In genomic region chr19:11455233-11455554, GRCh38 we compare ENCODE assay signal across 12 cellular contexts. TPM values are rescaled to one million over a fixed set of nuclear protein-coding genes. Genes with fewer than 3 reads are reported as not detected.
DNase-seq lines count a peak whose midpoint lies in the region; ATAC-seq, FAIRE-seq and TF ChIP-seq lines count a peak whose summit lies in the region.
"Not testable (repeated sequence)": the region's sequence is repeated elsewhere in the genome, so short reads cannot be mapped to it uniquely, and the experiment has no call there.
"Had no signal": no experiment of that assay in that cellular context is flagged by ENCODE, and none has a peak within 500 bp of the region (broad histone marks: within the 10 kb centered on the region; RNA-seq: fewer than 3 reads in every experiment).

No MANE protein-coding gene starts in this region.

- peaks cover 0 to 47% of the 10 kb centered on the region in 2 experiments; a peak in 3 of 5 replicates for H3K4me1 ChIP-seq in K562 (replicated peaks in 1 of 2; ENCODE audit: control insufficient read depth in 2 of 2, insufficient read depth in 2 of 2, low read length in 2 of 2)

- in situ Hi-C loops in K562 (cut with MboI): not testable (repeated sequence)

- H3K4me2 ChIP-seq in K562 (ENCODE audit: insufficient read depth, low read length): not testable (repeated sequence)

- not testable (repeated sequence) for TF ChIP-seq EP300 in K562 (IDR thresholded peaks at IDR 0.05; ENCODE audit: low read length)

- not testable (repeated sequence) for FAIRE-seq in K562 (lab: Jason Lieb, UNC)

- ATAC-seq in K562: not testable (repeated sequence)

- not testable (repeated sequence) for H4K20me1 ChIP-seq in K562 (replicated peaks; ENCODE audit: control insufficient read depth, insufficient read depth, low read length)

- peaks cover 38% of the 10 kb centered on the region for H3K9me3 Mint-ChIP-seq in glutamatergic neuron (ENCODE audit: unreplicated experiment)
- not testable (repeated sequence) for H3K9me3 Mint-ChIP-seq in nephron progenitor cell

- H3K4me3 ChIP-seq in K562: not testable (repeated sequence)

- not testable (repeated sequence) for H3K9me3 ChIP-seq in K562 (replicated peaks; ENCODE audit: control insufficient read depth, insufficient read depth, low read depth, low read length)

- POLR2A ChIA-PET in K562 (lab: Yijun Ruan, JAX): not testable (repeated sequence)

- H3K27me3 Mint-ChIP-seq in glutamatergic neuron (ENCODE audit: unreplicated experiment): peaks cover 24% of the 10 kb centered on the region
- H3K27me3 Mint-ChIP-seq in nephron progenitor cell (ENCODE audit: low read depth, poor library complexity): not testable (repeated sequence)

- not testable (repeated sequence) for H3K27me3 ChIP-seq in K562 (ENCODE audit: control insufficient read depth in 2 of 2, insufficient read depth in 2 of 2, low read length in 2 of 2)

- not testable (repeated sequence) for H3K79me2 ChIP-seq in K562 (ENCODE audit: control insufficient read depth, insufficient read depth, low read length)

- not testable (repeated sequence) for TF ChIP-seq CTCF in K562 (IDR thresholded peaks at IDR 0.05 in 2 of 3, conservative IDR thresholded peaks at IDR 0.05 in 1 of 3; ENCODE audit: insufficient read depth in 2 of 3, low read depth in 1 of 3, low read length in 3 of 3); glutamatergic neuron (IDR thresholded peaks at IDR 0.05; ENCODE audit: partially characterized antibody, unreplicated experiment); nephron progenitor cell (IDR thresholded peaks at IDR 0.05)

- H3K9me1 ChIP-seq in K562 (ENCODE audit: control insufficient read depth, insufficient read depth, low read length): not testable (repeated sequence)

- not testable (repeated sequence) for TF ChIP-seq POLR2A in K562 (conservative IDR thresholded peaks at IDR 0.05)

- not testable (repeated sequence) for H2AFZ ChIP-seq in K562 (ENCODE audit: low read depth, low read length)

- H3K36me3 Mint-ChIP-seq in glutamatergic neuron (ENCODE audit: unreplicated experiment); nephron progenitor cell (ENCODE audit: low read depth): not testable (repeated sequence)

- intact Hi-C loops in K562 (cut with micrococcal nuclease): not testable (repeated sequence)

- DNase-seq in K562 (ENCODE audit: extremely low read depth in 1 of 4, low spot score in 3 of 4); glutamatergic neuron; nephron progenitor cell: not testable (repeated sequence)

- not testable (repeated sequence) for BruUV-seq in K562 (replicated peaks; lab: Mats Ljungman, UMichigan)

- not testable (repeated sequence) for TF ChIP-seq RAD21 in K562 (CRISPR knock-in tag; conservative IDR thresholded peaks at IDR 0.05 in 1 of 2, IDR thresholded peaks at IDR 0.05 in 1 of 2)

- CTCF ChIA-PET in K562 (lab: Yijun Ruan, JAX; ENCODE audit: low intra/inter-chr PET ratio): interaction anchor here (0.6 kb wide), 1 partner anchor 49 kb away, joined by 4 read pairs; no protein-coding TSS in a partner anchor

- not testable (repeated sequence) for H3K27ac ChIP-seq in K562 (ENCODE audit: extremely low read depth, low read depth, low read length)

- H3K4me1 Mint-ChIP-seq in glutamatergic neuron (ENCODE audit: low read depth, unreplicated experiment) (peaks cover 24% of the 10 kb centered on the region), nephron progenitor cell (peaks cover 36% of the 10 kb centered on the region)

- WGBS in K562 (ENCODE audit: insufficient coverage, low coverage, missing lambda C conversion rate): 28% methylated on average over 6 of the region's 9 CpGs

- not testable (repeated sequence) for H3K27ac Mint-ChIP-seq in glutamatergic neuron (ENCODE audit: unreplicated experiment); nephron progenitor cell

- H3K9ac ChIP-seq in K562 (ENCODE audit: insufficient read depth in 1 of 2, low read depth in 2 of 2, low read length in 2 of 2): not testable (repeated sequence)

- H3K4me3 Mint-ChIP-seq in glutamatergic neuron (ENCODE audit: unreplicated experiment) (peak overlapping the region; percentile 52), nephron progenitor cell (peak overlapping the region; percentile 8)

- H3K36me3 ChIP-seq in K562 (ENCODE audit: control insufficient read depth, insufficient read depth, low read length): not testable (repeated sequence)

RNA-seq across cellular contexts. Expression of gene PRKCSH, which starts 19.8 kb away (rescaled TPM):
- total RNA-seq in K562 (2011; cell fraction: chromatin; rRNA removed; ENCODE audit: low replicate concordance): 161 and 438 TPM in 2 replicates
- total RNA-seq in K562 (2011; cell fraction: nucleolus; rRNA removed): 419 and 446 TPM in 2 replicates
- total RNA-seq in K562 (2011; cell fraction: nucleoplasm; rRNA removed): 236 and 271 TPM in 2 replicates
- total RNA-seq in K562 (2014; rRNA removed): 99.4 and 135 TPM in 2 replicates
- total RNA-seq in K562 (2014; rRNA removed; fragmentation: Illumina TruSeq; extraction: Trizol): 25.6 and 28.4 TPM in 2 replicates
- 48.1 and 52.1 TPM in 2 replicates for total RNA-seq in K562 (2015; rRNA removed; fragmentation: Illumina TruSeq; extraction: Trizol)
- total RNA-seq in K562 (2021): 297 and 303 TPM in 2 replicates
- 39.1 and 96.2 TPM in 2 replicates for polyA plus RNA-seq in K562 (2011; rRNA removed)
- 68.3 and 79.6 TPM in 2 replicates for polyA plus RNA-seq in K562 (2011; cell fraction: cytosol; rRNA removed)
- polyA plus RNA-seq in K562 (2011; cell fraction: nucleus; rRNA removed): 221 and 243 TPM in 2 replicates
- 242 and 451 TPM in 2 replicates for polyA plus RNA-seq in K562 (2012)
- polyA plus RNA-seq in K562 (2014; fragmentation: Illumina TruSeq; extraction: Trizol): 155 and 235 TPM in 2 replicates
- polyA plus RNA-seq in K562 (2014; fragmentation: Nextera tagmentation; extraction: Ambion mirVana): 1 to 10 TPM; 2.3 to 6.9 TPM
- 76.5 and 88.9 TPM in 2 replicates for polyA plus RNA-seq in K562 (2014; rRNA removed)
- 31.6 and 32.5 TPM in 2 replicates for polyA minus RNA-seq in K562 (2011; rRNA and poly(A)+ RNA removed)
- 147 and 227 TPM in 2 replicates for polyA minus RNA-seq in K562 (2011; cell fraction: cytosol; rRNA and poly(A)+ RNA removed)
- 56.5 and 75.8 TPM in 2 replicates for polyA minus RNA-seq in K562 (2011; cell fraction: nucleus; rRNA and poly(A)+ RNA removed)
- 276 TPM for total RNA-seq in glutamatergic neuron (ENCODE audit: unreplicated experiment)

RNA-seq across cellular contexts. Expression of gene ODAD3, which starts 20.3 kb away (rescaled TPM):
- 0.25 and 0.74 TPM in 2 replicates for total RNA-seq in K562 (2011; cell fraction: chromatin; rRNA removed; ENCODE audit: low replicate concordance)
- total RNA-seq in K562 (2011; cell fraction: nucleolus; rRNA removed): 0.26 and 1.2 TPM in 2 replicates
- total RNA-seq in K562 (2011; cell fraction: nucleoplasm; rRNA removed): 0.29 TPM in 1 of 2 replicates, not detected in the other
- total RNA-seq in K562 (2014; rRNA removed): 0.08 and 0.14 TPM in 2 replicates
- 0.11 TPM in 1 of 2 replicates, not detected in the other for total RNA-seq in K562 (2014; rRNA removed; fragmentation: Illumina TruSeq; extraction: Trizol)
- 0.08 TPM in 1 of 2 replicates, not detected in the other for total RNA-seq in K562 (2015; rRNA removed; fragmentation: Illumina TruSeq; extraction: Trizol)
- total RNA-seq in K562 (2021): 0.18 and 0.51 TPM in 2 replicates
- 0.19 TPM in 1 of 2 replicates, not detected in the other for polyA plus RNA-seq in K562 (2011; rRNA removed)
- polyA plus RNA-seq in K562 (2011; cell fraction: cytosol; rRNA removed): 0.12 TPM in 2 replicates
- 0.54 and 0.66 TPM in 2 replicates for polyA plus RNA-seq in K562 (2011; cell fraction: nucleus; rRNA removed)
- 0.16 and 0.19 TPM in 2 replicates for polyA plus RNA-seq in K562 (2012)
- 0.08 and 0.12 TPM in 2 replicates for polyA plus RNA-seq in K562 (2014; fragmentation: Illumina TruSeq; extraction: Trizol)
- polyA plus RNA-seq in K562 (2014; fragmentation: Nextera tagmentation; extraction: Ambion mirVana): under 1 TPM; 0.07 to 0.18 TPM
- polyA plus RNA-seq in K562 (2014; rRNA removed): 0.72 and 1.5 TPM in 2 replicates
- polyA minus RNA-seq in K562 (2011; rRNA and poly(A)+ RNA removed): not detected in 2 replicates
- not detected in 2 replicates for polyA minus RNA-seq in K562 (2011; cell fraction: cytosol; rRNA and poly(A)+ RNA removed)
- polyA minus RNA-seq in K562 (2011; cell fraction: nucleus; rRNA and poly(A)+ RNA removed): 0.13 and 0.22 TPM in 2 replicates
- 2.6 TPM for total RNA-seq in glutamatergic neuron (ENCODE audit: unreplicated experiment)
- total RNA-seq: CD4-positive, alpha-beta memory T cell; CD4-positive, CD25-positive, alpha-beta regulatory T cell; Daoy had no signal
- polyA plus RNA-seq: CD4-positive, alpha-beta memory T cell; CD4-positive, CD25-positive, alpha-beta regulatory T cell; CD8-positive, alpha-beta memory T cell had no signal

RNA-seq across cellular contexts. Expression of gene ELAVL3, which starts 25.7 kb away (rescaled TPM):
- total RNA-seq in K562 (2011; cell fraction: chromatin; rRNA removed; ENCODE audit: low replicate concordance): not detected in 2 replicates
- total RNA-seq in K562 (2011; cell fraction: nucleolus; rRNA removed): not detected in 2 replicates
- total RNA-seq in K562 (2011; cell fraction: nucleoplasm; rRNA removed): not detected in 2 replicates
- total RNA-seq in K562 (2014; rRNA removed) (0.16 TPM in 1 of 2 replicates, not detected in the other), K562 (2014; rRNA removed; fragmentation: Illumina TruSeq; extraction: Trizol) (not detected in 2 replicates), K562 (2015; rRNA removed; fragmentation: Illumina TruSeq; extraction: Trizol) (not detected in 2 replicates), K562 (2021) (not detected in 2 replicates), glutamatergic neuron (ENCODE audit: unreplicated experiment) (633 TPM)
- polyA plus RNA-seq in K562 (2011; rRNA removed) (not detected in 2 replicates), K562 (2014; fragmentation: Illumina TruSeq; extraction: Trizol) (not detected in 2 replicates), K562 (2014; fragmentation: Nextera tagmentation; extraction: Ambion mirVana) (not detected), K562 (2014; rRNA removed) (not detected in 2 replicates)
- not detected in 2 replicates for polyA plus RNA-seq in K562 (2011; cell fraction: cytosol; rRNA removed)
- polyA plus RNA-seq in K562 (2011; cell fraction: nucleus; rRNA removed): not detected in 2 replicates
- 0.01 TPM in 1 of 2 replicates, not detected in the other for polyA plus RNA-seq in K562 (2012)
- polyA minus RNA-seq in K562 (2011; rRNA and poly(A)+ RNA removed): not detected in 2 replicates
- polyA minus RNA-seq in K562 (2011; cell fraction: cytosol; rRNA and poly(A)+ RNA removed): not detected in 2 replicates
- not detected in 2 replicates for polyA minus RNA-seq in K562 (2011; cell fraction: nucleus; rRNA and poly(A)+ RNA removed)
- total RNA-seq: CD4-positive, alpha-beta memory T cell; CD4-positive, CD25-positive, alpha-beta regulatory T cell; CD8-positive, alpha-beta memory T cell; Daoy had no signal
- polyA plus RNA-seq: AG04450; CD14-positive monocyte; CD4-positive, alpha-beta memory T cell; CD4-positive, CD25-positive, alpha-beta regulatory T cell; CD8-positive, alpha-beta memory T cell had no signal

RNA-seq across cellular contexts. Expression of gene RGL3, which starts 36.1 kb away (rescaled TPM):
- 1.2 and 4.6 TPM in 2 replicates for total RNA-seq in K562 (2011; cell fraction: chromatin; rRNA removed; ENCODE audit: low replicate concordance)
- 1.3 and 1.5 TPM in 2 replicates for total RNA-seq in K562 (2011; cell fraction: nucleolus; rRNA removed)
- total RNA-seq in K562 (2011; cell fraction: nucleoplasm; rRNA removed): 0.38 and 2.1 TPM in 2 replicates
- 0.16 and 0.32 TPM in 2 replicates for total RNA-seq in K562 (2014; rRNA removed)
- total RNA-seq in K562 (2014; rRNA removed; fragmentation: Illumina TruSeq; extraction: Trizol): not detected in 2 replicates
- 0.11 TPM in 1 of 2 replicates, not detected in the other for total RNA-seq in K562 (2015; rRNA removed; fragmentation: Illumina TruSeq; extraction: Trizol)
- 0.40 and 0.58 TPM in 2 replicates for total RNA-seq in K562 (2021)
- 0.26 and 0.61 TPM in 2 replicates for polyA plus RNA-seq in K562 (2011; rRNA removed)
- 0.34 and 0.40 TPM in 2 replicates for polyA plus RNA-seq in K562 (2011; cell fraction: cytosol; rRNA removed)
- polyA plus RNA-seq in K562 (2011; cell fraction: nucleus; rRNA removed): 2.1 and 3.0 TPM in 2 replicates
- 0.52 and 1.4 TPM in 2 replicates for polyA plus RNA-seq in K562 (2012)
- polyA plus RNA-seq in K562 (2014; fragmentation: Illumina TruSeq; extraction: Trizol): 0.22 TPM in 2 replicates
- not detected for polyA plus RNA-seq in K562 (2014; fragmentation: Nextera tagmentation; extraction: Ambion mirVana)
- polyA plus RNA-seq in K562 (2014; rRNA removed): 0.09 and 0.12 TPM in 2 replicates
- 0.14 TPM in 1 of 2 replicates, not detected in the other for polyA minus RNA-seq in K562 (2011; rRNA and poly(A)+ RNA removed)
- polyA minus RNA-seq in K562 (2011; cell fraction: cytosol; rRNA and poly(A)+ RNA removed): 2.7 TPM in 1 of 2 replicates, not detected in the other
- 0.33 and 0.67 TPM in 2 replicates for polyA minus RNA-seq in K562 (2011; cell fraction: nucleus; rRNA and poly(A)+ RNA removed)
- 0.66 TPM for total RNA-seq in glutamatergic neuron (ENCODE audit: unreplicated experiment)
- total RNA-seq: A673; CD4-positive, alpha-beta memory T cell; CD4-positive, CD25-positive, alpha-beta regulatory T cell; CD8-positive, alpha-beta memory T cell; Daoy; G401; GM12878 had no signal
- polyA plus RNA-seq: CD14-positive monocyte; CD4-positive, alpha-beta memory T cell; CD4-positive, CD25-positive, alpha-beta regulatory T cell; CD8-positive, alpha-beta memory T cell; GM12878 had no signal

RNA-seq across cellular contexts. Expression of gene ZNF653, which starts 50.4 kb away (rescaled TPM):
- total RNA-seq in K562 (2011; cell fraction: chromatin; rRNA removed; ENCODE audit: low replicate concordance): 12.5 and 24.0 TPM in 2 replicates
- total RNA-seq in K562 (2011; cell fraction: nucleolus; rRNA removed): 22.4 and 24.2 TPM in 2 replicates
- total RNA-seq in K562 (2011; cell fraction: nucleoplasm; rRNA removed): 15.0 and 19.7 TPM in 2 replicates
- total RNA-seq in K562 (2014; rRNA removed): 3.9 and 7.1 TPM in 2 replicates
- 1.4 and 1.6 TPM in 2 replicates for total RNA-seq in K562 (2014; rRNA removed; fragmentation: Illumina TruSeq; extraction: Trizol)
- total RNA-seq in K562 (2015; rRNA removed; fragmentation: Illumina TruSeq; extraction: Trizol): 2.9 and 3.8 TPM in 2 replicates
- total RNA-seq in K562 (2021): 5.6 and 8.0 TPM in 2 replicates
- 7.0 and 7.8 TPM in 2 replicates for polyA plus RNA-seq in K562 (2011; rRNA removed)
- 7.3 and 15.5 TPM in 2 replicates for polyA plus RNA-seq in K562 (2011; cell fraction: cytosol; rRNA removed)
- polyA plus RNA-seq in K562 (2011; cell fraction: nucleus; rRNA removed): 18.3 and 23.6 TPM in 2 replicates
- 5.4 and 6.6 TPM in 2 replicates for polyA plus RNA-seq in K562 (2012)
- 4.2 and 5.6 TPM in 2 replicates for polyA plus RNA-seq in K562 (2014; fragmentation: Illumina TruSeq; extraction: Trizol)
- not detected for polyA plus RNA-seq in K562 (2014; fragmentation: Nextera tagmentation; extraction: Ambion mirVana)
- 5.3 and 7.3 TPM in 2 replicates for polyA plus RNA-seq in K562 (2014; rRNA removed)
- 2.4 and 4.9 TPM in 2 replicates for polyA minus RNA-seq in K562 (2011; rRNA and poly(A)+ RNA removed)
- polyA minus RNA-seq in K562 (2011; cell fraction: cytosol; rRNA and poly(A)+ RNA removed): 3.6 and 4.3 TPM in 2 replicates
- 4.3 and 5.6 TPM in 2 replicates for polyA minus RNA-seq in K562 (2011; cell fraction: nucleus; rRNA and poly(A)+ RNA removed)
- 19.2 TPM for total RNA-seq in glutamatergic neuron (ENCODE audit: unreplicated experiment)

Comparison
In these comparisons a context has a peak if more than half of its experiments do, and no peak if none do; other contexts are left out.
1. RNA of gene ELAVL3, which starts 25.7 kb away (total RNA-seq): 633 TPM in glutamatergic neuron (single experiment); 0.16 TPM in K562; every median in the first group is over 100 times any median in the second.